Comparison of ENCODE assay signal across 9 cellular contexts in the genomic region with DNA sequence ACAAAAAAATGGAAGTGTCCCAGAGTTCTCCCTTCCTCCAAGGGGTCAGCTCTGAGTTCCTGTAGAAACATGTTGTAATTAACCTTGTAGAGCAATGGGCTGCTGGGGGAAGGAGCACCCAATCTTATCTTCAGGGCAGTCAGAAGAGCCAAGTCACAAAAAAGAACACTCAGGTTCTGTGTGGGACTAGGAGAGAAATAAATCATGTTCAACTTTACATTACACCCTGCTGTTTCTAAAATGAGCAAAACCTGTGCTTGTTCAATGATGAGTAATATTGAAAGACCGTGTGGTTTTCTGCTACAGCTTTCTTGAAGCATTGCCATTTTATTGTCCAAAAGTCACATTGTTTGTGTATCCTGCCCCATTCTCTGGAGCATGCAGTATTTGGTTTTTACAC. TPM values are rescaled to one million over a fixed set of nuclear protein-coding genes. Genes with fewer than 3 reads are reported as not detected.
DNase-seq lines count a peak whose midpoint lies in the region; ATAC-seq and TF ChIP-seq lines count a peak whose summit lies in the region.
"Not testable (repeated sequence)": the region's sequence is repeated elsewhere in the genome, so short reads cannot be mapped to it uniquely, and the experiment has no call there.
"Had no signal": no experiment of that assay in that cellular context is flagged by ENCODE, and none has a peak within 500 bp of the region (broad histone marks: within the 10 kb centered on the region; RNA-seq: fewer than 3 reads in every experiment).

No MANE protein-coding gene starts in this region.

- TF ChIP-seq CTCF in upper lobe of right lung (IDR thresholded peaks at IDR 0.05), result not testable (repeated sequence)

- H3K27me3 ChIP-seq in upper lobe of right lung, result not testable (repeated sequence)

- peak overlapping the region; percentile 90 for H3K27ac Mint-ChIP-seq in activated CD8-positive, alpha-beta T cell treated with anti-CD3 and anti-CD28 coated beads, Interleukin-2, amount 10 ng/mL, durations not matched to agents 7 days and 5 days

- H3K4me1 Mint-ChIP-seq in activated CD8-positive, alpha-beta T cell treated with anti-CD3 and anti-CD28 coated beads, Interleukin-2, amount 10 ng/mL, durations not matched to agents 7 days and 5 days (ENCODE audit: low read depth), result peaks cover 24% of the 10 kb centered on the region

- H3K27me3 Mint-ChIP-seq in activated CD8-positive, alpha-beta T cell treated with anti-CD3 and anti-CD28 coated beads, Interleukin-2, amount 10 ng/mL, durations not matched to agents 7 days and 5 days (ENCODE audit: low read depth), result not testable (repeated sequence)

- H3K4me1 ChIP-seq in upper lobe of right lung, result not testable (repeated sequence)

- H3K4me3 ChIP-seq in upper lobe of right lung, result not testable (repeated sequence)

- not testable (repeated sequence) for H3K27ac ChIP-seq in upper lobe of right lung

- DNase-seq in activated CD8-positive, alpha-beta T cell treated with anti-CD3 and anti-CD28 coated beads, Interleukin-2, amount 10 ng/mL, durations not matched to agents 7 days and 5 days; Right ventricle myocardium superior; upper lobe of right lung: not testable (repeated sequence)

- CTCF ChIA-PET in activated CD8-positive, alpha-beta T cell treated with anti-CD3 and anti-CD28 coated beads, Interleukin-2, amount 10 ng/mL, durations not matched to agents 7 days and 5 days (lab: Charles Lee), result interaction anchor here (0.6 kb wide), 1 partner anchor 90 kb away, joined by 3 read pairs; no protein-coding TSS in a partner anchor

- H3K9me3 ChIP-seq in upper lobe of right lung, result not testable (repeated sequence)

- not testable (repeated sequence) for H3K36me3 ChIP-seq in upper lobe of right lung

- not testable (repeated sequence) for H3K9me3 Mint-ChIP-seq in activated CD8-positive, alpha-beta T cell treated with anti-CD3 and anti-CD28 coated beads, Interleukin-2, amount 10 ng/mL, durations not matched to agents 7 days and 5 days (ENCODE audit: insufficient read depth)

- not testable (repeated sequence) for H3K36me3 Mint-ChIP-seq in activated CD8-positive, alpha-beta T cell treated with anti-CD3 and anti-CD28 coated beads, Interleukin-2, amount 10 ng/mL, durations not matched to agents 7 days and 5 days (ENCODE audit: low read depth)

- H3K4me3 Mint-ChIP-seq in activated CD8-positive, alpha-beta T cell treated with anti-CD3 and anti-CD28 coated beads, Interleukin-2, amount 10 ng/mL, durations not matched to agents 7 days and 5 days, result peak overlapping the region; percentile 9

- intact Hi-C loops in Right ventricle myocardium superior (cut with DNase I); upper lobe of right lung (cut with DNase I): not testable (repeated sequence)

- POLR2A ChIA-PET in activated CD8-positive, alpha-beta T cell treated with anti-CD3 and anti-CD28 coated beads, Interleukin-2, amount 10 ng/mL, durations not matched to agents 7 days and 5 days (lab: Charles Lee), result not testable (repeated sequence)

- peak; percentile 71 for ATAC-seq in GM18520 (IDR thresholded peaks at IDR 0.05; ENCODE audit: unreplicated experiment)
- ATAC-seq in GM19463 (IDR thresholded peaks at IDR 0.05; ENCODE audit: unreplicated experiment), result peak; percentile 70
- peak; percentile 71 for ATAC-seq in HG02588 (IDR thresholded peaks at IDR 0.05; ENCODE audit: unreplicated experiment)
- peak; percentile 82 for ATAC-seq in HG03066 (IDR thresholded peaks at IDR 0.05; ENCODE audit: low read depth, unreplicated experiment)
- peak; percentile 73 for ATAC-seq in HG03565 (IDR thresholded peaks at IDR 0.05; ENCODE audit: unreplicated experiment)
- ATAC-seq in activated CD8-positive, alpha-beta T cell treated with anti-CD3 and anti-CD28 coated beads, Interleukin-2, amount 10 ng/mL, durations not matched to agents 7 days and 5 days, result peak; percentile 84
- ATAC-seq in Right ventricle myocardium superior (ENCODE audit: poor library complexity), result peak; percentile 41
- peak; percentile 49 for ATAC-seq in upper lobe of right lung

RNA-seq across cellular contexts. Expression of gene CCDC146, which starts 34.6 kb away (rescaled TPM):
- total RNA-seq in activated CD8-positive, alpha-beta T cell treated with anti-CD3 and anti-CD28 coated beads, Interleukin-2, amount 10 ng/mL, durations not matched to agents 7 days and 5 days, result 10 to 100 TPM; 10.7 to 12.9 TPM
- 13.5 TPM for total RNA-seq in Right ventricle myocardium superior
- 4.3 TPM for total RNA-seq in upper lobe of right lung

RNA-seq across cellular contexts. Expression of gene FGL2, which starts 42.6 kb away (rescaled TPM):
- total RNA-seq in activated CD8-positive, alpha-beta T cell treated with anti-CD3 and anti-CD28 coated beads, Interleukin-2, amount 10 ng/mL, durations not matched to agents 7 days and 5 days, result 1 to 10 TPM; 1.6 TPM
- 11.5 TPM for total RNA-seq in Right ventricle myocardium superior
- 32.1 TPM for total RNA-seq in upper lobe of right lung
- total RNA-seq: endodermal cell had no signal
